ENCODE assay signal across 23 cellular contexts in the genomic region with DNA sequence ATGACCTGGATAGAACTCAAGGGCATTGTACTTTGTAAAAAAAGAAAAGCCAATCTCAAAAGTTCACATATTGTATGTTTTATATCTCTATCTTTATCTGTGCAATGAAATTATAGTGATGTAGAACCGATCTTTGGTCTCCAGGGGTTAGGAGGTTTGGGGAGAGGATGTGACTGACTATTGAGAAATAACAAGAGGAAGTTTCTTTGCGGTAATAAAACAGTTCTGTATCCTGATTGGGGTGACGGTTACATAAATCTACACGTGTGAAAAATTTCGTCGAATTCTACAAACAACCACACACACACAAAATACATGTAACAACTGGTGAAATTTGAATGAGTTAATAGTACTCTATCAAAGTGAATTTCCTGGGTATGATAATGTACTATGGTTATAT. TPM values are rescaled to one million over a fixed set of nuclear protein-coding genes. Genes with fewer than 3 reads are reported as not detected.
DNase-seq lines count a peak whose midpoint lies in the region; ATAC-seq lines count a peak whose summit lies in the region.
"Had no signal": no experiment of that assay in that cellular context is flagged by ENCODE, and none has a peak within 500 bp of the region (broad histone marks: within the 10 kb centered on the region; RNA-seq: fewer than 3 reads in every experiment).

No MANE protein-coding gene starts in this region.

- no peak for ATAC-seq in left lobe of liver
- ATAC-seq: SK-N-SH treated with all-trans-retinoic acid at 6 μM for 48 hours had no signal

- DNase-seq in AML-193 (lab: John Stamatoyannopoulos, UW) (peak; percentile 52 to 53), KG1 (lab: John Stamatoyannopoulos, UW) (peak; percentile 38), NOMO-1 (lab: John Stamatoyannopoulos, UW; ENCODE audit: unreplicated experiment in 2 of 2) (peak; percentile 32 to 78), SKM-1 treated with dmso at 0.1 percent for 144 hours (lab: John Stamatoyannopoulos, UW; ENCODE audit: unreplicated experiment) (peak; percentile 81), left lobe of liver (ENCODE audit: low spot score) (no peak), COLO829 (ENCODE audit: low spot score) (no peak), NCI-H1092 (lab: John Stamatoyannopoulos, UW) (no peak)
- DNase-seq in stimulated activated naive CD4-positive, alpha-beta T cell treated with Interleukin-2 at 50 U/mL for 16 hours (lab: John Stamatoyannopoulos, UW), result no peak
- DNase-seq: 8988T, DMS53, GDM1, H7, NCI-H1105, NCI-H146, NCI-H2029 treated with DMSO at 0.1 percent for 48 hours, NCI-H345, NCI-H524 treated with DMSO at 0.1 percent for 48 hours, NCI-H82, SHP77 treated with DMSO at 0.1 percent for 48 hours, T-helper 9 cell had no signal

RNA-seq across cellular contexts. Expression of a gene that starts 10.6 kb away (rescaled TPM):
- total RNA-seq in left lobe of liver, result not detected
- total RNA-seq: H7; M059J; T-helper 1 cell treated with Interleukin-12 subunit alpha and Interleukin-12 subunit beta and Interleukin-4 antibody, amounts not matched to agents 30 ng/mL and 1 ng/mL, for 36 hours had no signal

RNA-seq across cellular contexts. Expression of a gene that starts 14.8 kb away (rescaled TPM):
- not detected for total RNA-seq in left lobe of liver
- total RNA-seq: H7; M059J; T-helper 1 cell treated with Interleukin-12 subunit alpha and Interleukin-12 subunit beta and Interleukin-4 antibody, amounts not matched to agents 30 ng/mL and 1 ng/mL, for 36 hours had no signal

RNA-seq across cellular contexts. Expression of a gene that starts 36.0 kb away (rescaled TPM):
- total RNA-seq in left lobe of liver, result not detected
- total RNA-seq: H7; M059J; T-helper 1 cell treated with Interleukin-12 subunit alpha and Interleukin-12 subunit beta and Interleukin-4 antibody, amounts not matched to agents 30 ng/mL and 1 ng/mL, for 36 hours had no signal

RNA-seq across cellular contexts. Expression of a gene that starts 57.2 kb away (rescaled TPM):
- total RNA-seq in left lobe of liver, result not detected
- total RNA-seq: H7; M059J; T-helper 1 cell treated with Interleukin-12 subunit alpha and Interleukin-12 subunit beta and Interleukin-4 antibody, amounts not matched to agents 30 ng/mL and 1 ng/mL, for 36 hours had no signal

Comparison
In these comparisons a context has a peak if more than half of its experiments do, and no peak if none do; other contexts are left out.
1. DNase-seq: peak in AML-193 (2 of 2), KG1 (single experiment), NOMO-1 (2 of 2) and SKM-1 treated with dmso at 0.1 percent for 144 hours (single experiment); none in left lobe of liver (single experiment), stimulated activated naive CD4-positive, alpha-beta T cell treated with Interleukin-2 at 50 U/mL for 16 hours (single experiment), COLO829 (single experiment) and NCI-H1092 (single experiment).